In genomic region chr11:1618231-1618630, GRCh38 we compare ENCODE assay signal across 1 cellular context.
TF ChIP-seq lines count a peak whose summit lies in the region.

No MANE protein-coding gene starts in this region.

TF ChIP-seq in K562, 482 proteins besides CTCF, POLR2A, EP300 and RAD21:
- no peak for TF ChIP-seq NR2F6 (CRISPR knock-in tag; IDR thresholded peaks at IDR 0.05)
- TF ChIP-seq ESRRB (CRISPR knock-in tag; IDR thresholded peaks at IDR 0.05; ENCODE audit: borderline replicate concordance), result no peak
- peak; percentile 54 for TF ChIP-seq TFE3 (CRISPR knock-in tag; IDR thresholded peaks at IDR 0.05)
- TF ChIP-seq ZNF197 (CRISPR knock-in tag; IDR thresholded peaks at IDR 0.05; ENCODE audit: low read depth), result no peak
TF ChIP-seq in K562: peak in this region for 1.
